ENCODE assay signal across 1 cellular context in genomic region chr17:64385187-64386083, GRCh38.
A peak's percentile ranks its signal among the peaks of the same experiment; 100 is the strongest.
TF ChIP-seq lines count a peak whose summit lies in the region.

No MANE protein-coding gene starts in this region.

TF ChIP-seq in HepG2, 621 proteins besides CTCF, POLR2A, EP300 and RAD21 (continued from another document and continues in another):
- peak; percentile 61 for TF ChIP-seq ZNF407 (CRISPR knock-in tag; IDR thresholded peaks at IDR 0.05; ENCODE audit: not compliant biosample characterization)
- TF ChIP-seq REXO4 (CRISPR knock-in tag; IDR thresholded peaks at IDR 0.05; ENCODE audit: borderline replicate concordance), result no peak
- TF ChIP-seq SALL1 (CRISPR knock-in tag; IDR thresholded peaks at IDR 0.05), result peak; percentile 99
- TF ChIP-seq, protein P1, sequence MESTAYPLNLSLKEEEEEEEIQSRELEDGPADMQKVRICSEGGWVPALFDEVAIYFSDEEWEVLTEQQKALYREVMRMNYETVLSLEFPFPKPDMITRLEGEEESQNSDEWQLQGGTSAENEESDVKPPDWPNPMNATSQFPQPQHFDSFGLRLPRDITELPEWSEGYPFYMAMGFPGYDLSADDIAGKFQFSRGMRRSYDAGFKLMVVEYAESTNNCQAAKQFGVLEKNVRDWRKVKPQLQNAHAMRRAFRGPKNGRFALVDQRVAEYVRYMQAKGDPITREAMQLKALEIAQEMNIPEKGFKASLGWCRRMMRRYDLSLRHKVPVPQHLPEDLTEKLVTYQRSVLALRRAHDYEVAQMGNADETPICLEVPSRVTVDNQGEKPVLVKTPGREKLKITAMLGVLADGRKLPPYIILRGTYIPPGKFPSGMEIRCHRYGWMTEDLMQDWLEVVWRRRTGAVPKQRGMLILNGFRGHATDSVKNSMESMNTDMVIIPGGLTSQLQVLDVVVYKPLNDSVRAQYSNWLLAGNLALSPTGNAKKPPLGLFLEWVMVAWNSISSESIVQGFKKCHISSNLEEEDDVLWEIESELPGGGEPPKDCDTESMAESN (CRISPR knock-in tag; conservative IDR thresholded peaks at IDR 0.05), result peak; percentile 68
- TF ChIP-seq KDM1A (CRISPR knock-in tag; IDR thresholded peaks at IDR 0.05), result peak; percentile 82; the same call in 1 of the 2 replicates
- TF ChIP-seq ZNF333 (CRISPR knock-in tag; IDR thresholded peaks at IDR 0.05; ENCODE audit: borderline replicate concordance), result peak; percentile 87
- peak; percentile 84; the same call in 1 of the 2 replicates for TF ChIP-seq ZNF644 (CRISPR knock-in tag; IDR thresholded peaks at IDR 0.05; ENCODE audit: low read depth)
- TF ChIP-seq SP4 (CRISPR knock-in tag; IDR thresholded peaks at IDR 0.05), result peak; percentile 75
- TF ChIP-seq MIXL1 (CRISPR knock-in tag; IDR thresholded peaks at IDR 0.05), result peak; percentile 97
- TF ChIP-seq ZNF639 (CRISPR knock-in tag; conservative IDR thresholded peaks at IDR 0.05), result peak; percentile 65; the same call in 1 of the 2 replicates
- no peak for TF ChIP-seq ZNF10 (CRISPR knock-in tag; IDR thresholded peaks at IDR 0.05; ENCODE audit: borderline replicate concordance, low read depth)
- no peak for TF ChIP-seq ZNF749 (CRISPR knock-in tag; IDR thresholded peaks at IDR 0.05; ENCODE audit: borderline replicate concordance)
- TF ChIP-seq TBL1XR1 (IDR thresholded peaks at IDR 0.05; ENCODE audit: borderline replicate concordance, low read length, partially characterized antibody), result peak; percentile 63
- TF ChIP-seq U2AF1 (optimal IDR thresholded peaks at IDR 0.05; ENCODE audit: low read depth, low read length), result no peak
- peak; percentile 98 for TF ChIP-seq ZSCAN9 (CRISPR knock-in tag; IDR thresholded peaks at IDR 0.05; ENCODE audit: borderline replicate concordance)
- peak; percentile 88 for TF ChIP-seq ZNF747 (CRISPR knock-in tag; IDR thresholded peaks at IDR 0.05; ENCODE audit: borderline replicate concordance)
- TF ChIP-seq ZNF790 (CRISPR knock-in tag; IDR thresholded peaks at IDR 0.05; ENCODE audit: borderline replicate concordance), result no peak; the same call in 1 of the 2 replicates
- peak; percentile 98 for TF ChIP-seq NR2F6 (IDR thresholded peaks at IDR 0.05)
- peak; percentile 100 for TF ChIP-seq NR2F6 (CRISPR knock-in tag; IDR thresholded peaks at IDR 0.05)
- TF ChIP-seq MYPOP (CRISPR knock-in tag; IDR thresholded peaks at IDR 0.05), result peak; percentile 93
- TF ChIP-seq BORCS8-MEF2B (CRISPR knock-in tag; IDR thresholded peaks at IDR 0.05), result peak; percentile 28
- TF ChIP-seq ELF3 (CRISPR knock-in tag; IDR thresholded peaks at IDR 0.05), result peak; percentile 94
- TF ChIP-seq NCOA1 (CRISPR knock-in tag; IDR thresholded peaks at IDR 0.05), result no peak
- peak; percentile 88 for TF ChIP-seq ZBTB34 (CRISPR knock-in tag; IDR thresholded peaks at IDR 0.05)
- no peak for TF ChIP-seq ZNF382 (CRISPR knock-in tag; IDR thresholded peaks at IDR 0.05; ENCODE audit: borderline replicate concordance)
- no peak for TF ChIP-seq ZFP36 (IDR thresholded peaks at IDR 0.05; ENCODE audit: borderline replicate concordance, low read depth, low read length, partially characterized antibody)
- peak; percentile 80 for TF ChIP-seq KAT8 (CRISPR knock-in tag; IDR thresholded peaks at IDR 0.05)
- no peak; the same call in 1 of the 2 replicates for TF ChIP-seq JDP2 (CRISPR knock-in tag; IDR thresholded peaks at IDR 0.05; ENCODE audit: borderline replicate concordance)
- no peak for TF ChIP-seq GLMP (CRISPR knock-in tag; IDR thresholded peaks at IDR 0.05; ENCODE audit: borderline replicate concordance)
- TF ChIP-seq LRRFIP1 (CRISPR knock-in tag; conservative IDR thresholded peaks at IDR 0.05), result 0 out of 2 replicates have a peak, but pooled peaks have one; percentile 17
- TF ChIP-seq ZNF224 (CRISPR knock-in tag; IDR thresholded peaks at IDR 0.05), result no peak
- no peak for TF ChIP-seq ZNF7 (CRISPR knock-in tag; IDR thresholded peaks at IDR 0.05)
- TF ChIP-seq ZNF17 (CRISPR knock-in tag; IDR thresholded peaks at IDR 0.05), result no peak
- peak; percentile 91 for TF ChIP-seq KDM3A (CRISPR knock-in tag; IDR thresholded peaks at IDR 0.05; ENCODE audit: low read depth)
- TF ChIP-seq NRL (CRISPR knock-in tag; IDR thresholded peaks at IDR 0.05; ENCODE audit: borderline replicate concordance), result peak; percentile 64; the same call in 1 of the 2 replicates
- peak; percentile 92; the same call in 1 of the 2 replicates for TF ChIP-seq NFKBIZ (CRISPR knock-in tag; IDR thresholded peaks at IDR 0.05)
- peak; percentile 51 for TF ChIP-seq YY1 (IDR thresholded peaks at IDR 0.05; ENCODE audit: insufficient read depth, insufficient replicate concordance, low read depth, low read length)
- TF ChIP-seq PRPF4 (IDR thresholded peaks at IDR 0.05; ENCODE audit: low read depth, low read length, poor library complexity, severe bottlenecking), result no peak
- TF ChIP-seq ZNF850 (CRISPR knock-in tag; conservative IDR thresholded peaks at IDR 0.05), result no peak; the same call in 1 of the 2 replicates
- no peak for TF ChIP-seq DR1 (CRISPR knock-in tag; IDR thresholded peaks at IDR 0.05)
- TF ChIP-seq, protein P2, sequence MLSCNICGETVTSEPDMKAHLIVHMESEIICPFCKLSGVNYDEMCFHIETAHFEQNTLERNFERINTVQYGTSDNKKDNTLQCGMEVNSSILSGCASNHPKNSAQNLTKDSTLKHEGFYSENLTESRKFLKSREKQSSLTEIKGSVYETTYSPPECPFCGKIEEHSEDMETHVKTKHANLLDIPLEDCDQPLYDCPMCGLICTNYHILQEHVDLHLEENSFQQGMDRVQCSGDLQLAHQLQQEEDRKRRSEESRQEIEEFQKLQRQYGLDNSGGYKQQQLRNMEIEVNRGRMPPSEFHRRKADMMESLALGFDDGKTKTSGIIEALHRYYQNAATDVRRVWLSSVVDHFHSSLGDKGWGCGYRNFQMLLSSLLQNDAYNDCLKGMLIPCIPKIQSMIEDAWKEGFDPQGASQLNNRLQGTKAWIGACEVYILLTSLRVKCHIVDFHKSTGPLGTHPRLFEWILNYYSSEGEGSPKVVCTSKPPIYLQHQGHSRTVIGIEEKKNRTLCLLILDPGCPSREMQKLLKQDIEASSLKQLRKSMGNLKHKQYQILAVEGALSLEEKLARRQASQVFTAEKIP (CRISPR knock-in tag; IDR thresholded peaks at IDR 0.05; ENCODE audit: borderline replicate concordance), result no peak
- TF ChIP-seq ZNF367 (CRISPR knock-in tag; IDR thresholded peaks at IDR 0.05; ENCODE audit: borderline replicate concordance), result no peak; the same call in 1 of the 2 replicates
- no peak for TF ChIP-seq CEBPB (IDR thresholded peaks at IDR 0.05; ENCODE audit: borderline replicate concordance, low read depth, low read length)
